In genomic region chr3:48837163-48837562, GRCh38 we compare ENCODE assay signal across 21 cellular contexts.
"Had no signal": no experiment of that assay in that cellular context is flagged by ENCODE, and none has a peak within 500 bp of the region (broad histone marks: within the 10 kb centered on the region; RNA-seq: fewer than 3 reads in every experiment).

No MANE protein-coding gene starts in this region.

- H3K36me3 ChIP-seq: brain microvascular endothelial cell, cardiac muscle cell had no signal

- H3K27ac ChIP-seq: brain microvascular endothelial cell, cardiac muscle cell had no signal

- ATAC-seq: activated naive CD8-positive, alpha-beta T cell treated with anti-CD3 and anti-CD28 coated beads, Interleukin-2, amount 50 U/mL, for 24 hours; PC-3; T-cell had no signal

- H3K4me3 ChIP-seq: cardiac muscle cell had no signal

- H3K27me3 ChIP-seq: brain microvascular endothelial cell, cardiac muscle cell had no signal

- H3K4me3 Mint-ChIP-seq: activated B cell treated with CpG ODN at 0.5 μM for 24 hours; activated CD4-positive, alpha-beta memory T cell treated with anti-CD3 and anti-CD28 coated beads, Interleukin-2, amount 10 ng/mL, durations not matched to agents 7 days and 5 days; activated CD4-positive, alpha-beta T cell treated with anti-CD3 and anti-CD28 coated beads, Interleukin-2, amount 10 ng/mL, durations not matched to agents 7 days and 5 days; activated naive CD8-positive, alpha-beta T cell treated with anti-CD3 and anti-CD28 coated beads, Interleukin-2, amount 50 U/mL, for 24 hours; T-cell had no signal

- H3K27ac Mint-ChIP-seq: activated B cell treated with CpG ODN at 0.5 μM for 24 hours; activated CD4-positive, alpha-beta memory T cell treated with anti-CD3 and anti-CD28 coated beads, Interleukin-2, amount 10 ng/mL, durations not matched to agents 7 days and 5 days; activated CD4-positive, alpha-beta T cell treated with anti-CD3 and anti-CD28 coated beads, Interleukin-2, amount 10 ng/mL, durations not matched to agents 7 days and 5 days; activated naive CD8-positive, alpha-beta T cell treated with anti-CD3 and anti-CD28 coated beads, Interleukin-2, amount 50 U/mL, for 24 hours had no signal

- H3K9me3 Mint-ChIP-seq: activated B cell treated with CpG ODN at 0.5 μM for 24 hours; activated CD4-positive, alpha-beta memory T cell treated with anti-CD3 and anti-CD28 coated beads, Interleukin-2, amount 10 ng/mL, durations not matched to agents 7 days and 5 days; activated CD4-positive, alpha-beta T cell treated with anti-CD3 and anti-CD28 coated beads, Interleukin-2, amount 10 ng/mL, durations not matched to agents 7 days and 5 days; activated naive CD8-positive, alpha-beta T cell treated with anti-CD3 and anti-CD28 coated beads, Interleukin-2, amount 50 U/mL, for 24 hours; T-cell had no signal

- DNase-seq: activated B cell treated with CpG ODN at 0.5 μM for 24 hours; activated CD4-positive, alpha-beta memory T cell treated with anti-CD3 and anti-CD28 coated beads, Interleukin-2, amount 10 ng/mL, durations not matched to agents 7 days and 5 days; activated CD4-positive, alpha-beta T cell treated with anti-CD3 and anti-CD28 coated beads, Interleukin-2, amount 10 ng/mL, durations not matched to agents 7 days and 5 days; activated naive CD4-positive, alpha-beta T cell treated with anti-CD3 and anti-CD28 coated beads, Interleukin-2, amount 50 U/mL, for 16 hours; activated naive CD8-positive, alpha-beta T cell treated with anti-CD3 and anti-CD28 coated beads, Interleukin-2, amount 50 U/mL, for 24 hours; activated T-cell treated with anti-CD3 and anti-CD28 coated beads, Interleukin-2, amount 50 U/mL, for 48 hours; amniotic stem cell; brain microvascular endothelial cell; MM.1S; NCI-H1105; NCI-H1436 treated with DMSO at 0.1 percent for 48 hours; NCI-H187; NCI-H2081; NCI-H446; NCI-H524; PC-3; SIG-M5; T-cell; T-helper 2 cell; T1000 had no signal

- H3K4me1 Mint-ChIP-seq: activated CD4-positive, alpha-beta T cell treated with anti-CD3 and anti-CD28 coated beads, Interleukin-2, amount 10 ng/mL, durations not matched to agents 7 days and 5 days had no signal

- H3K27me3 Mint-ChIP-seq: activated B cell treated with CpG ODN at 0.5 μM for 24 hours; activated CD4-positive, alpha-beta memory T cell treated with anti-CD3 and anti-CD28 coated beads, Interleukin-2, amount 10 ng/mL, durations not matched to agents 7 days and 5 days; activated CD4-positive, alpha-beta T cell treated with anti-CD3 and anti-CD28 coated beads, Interleukin-2, amount 10 ng/mL, durations not matched to agents 7 days and 5 days; activated naive CD8-positive, alpha-beta T cell treated with anti-CD3 and anti-CD28 coated beads, Interleukin-2, amount 50 U/mL, for 24 hours; T-cell had no signal
